In the genomic region with DNA sequence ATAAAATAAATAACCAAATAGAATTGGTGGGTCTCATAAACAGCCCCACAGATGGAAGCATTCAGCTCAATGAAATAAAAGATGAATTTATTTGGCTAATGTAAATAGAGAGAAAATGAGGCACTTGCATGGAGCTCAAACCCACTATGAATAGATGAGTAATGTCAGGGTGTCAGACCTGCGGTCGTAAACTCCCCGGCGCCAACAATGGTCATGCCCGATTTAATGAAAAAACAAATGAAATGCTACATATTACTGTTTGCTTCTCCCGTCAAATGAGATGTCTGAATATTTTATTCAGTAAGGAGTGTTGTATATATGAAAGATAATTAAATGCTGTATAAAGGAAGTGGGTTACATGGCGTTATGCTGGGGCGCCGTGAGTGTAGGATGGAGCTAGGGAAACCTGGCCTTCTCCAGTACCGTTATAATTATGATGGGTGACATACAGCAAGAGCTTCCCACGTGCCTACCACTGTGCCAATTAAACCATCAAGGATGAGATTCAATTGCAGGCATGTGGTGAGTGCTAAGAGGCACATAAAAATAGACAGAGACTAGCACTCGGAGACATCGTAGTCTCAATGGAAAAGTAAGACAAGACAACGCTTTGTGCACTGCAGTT, we compare ENCODE assay signal across 17 cellular contexts.
DNase-seq lines count a peak whose midpoint lies in the region; ATAC-seq and TF ChIP-seq lines count a peak whose summit lies in the region.
"Had no signal": no experiment of that assay in that cellular context is flagged by ENCODE, and none has a peak within 500 bp of the region (broad histone marks: within the 10 kb centered on the region; RNA-seq: fewer than 3 reads in every experiment).

No MANE protein-coding gene starts in this region.

- peak; percentile 38 for DNase-seq in DMS79 treated with DMSO at 0.1 percent for 48 hours (lab: John Stamatoyannopoulos, UW)
- no peak for DNase-seq in DMS79 (lab: John Stamatoyannopoulos, UW)
- DNase-seq in NCI-H1417 (lab: John Stamatoyannopoulos, UW): peak in 2 of 3 experiments; percentile 53 to 75
- peak; percentile 19 for DNase-seq in NCI-H774 (lab: John Stamatoyannopoulos, UW)
- peak; percentile 34 for DNase-seq in osteocyte (ENCODE audit: extremely low spot score, unreplicated experiment)
- DNase-seq in central memory CD4-positive, alpha-beta T cell: no peak
- DNase-seq in NK-92 (lab: John Stamatoyannopoulos, UW; ENCODE audit: unreplicated experiment): no peak
- DNase-seq: H9, MM.1S, NCI-H1436 treated with DMSO at 0.1 percent for 48 hours, NCI-H2081, NCI-H446 treated with DMSO at 0.1 percent for 48 hours, PC-9, SK-N-SH, T-helper 1 cell had no signal

- ATAC-seq in HG02970 (IDR thresholded peaks at IDR 0.05; ENCODE audit: low FRiP score, unreplicated experiment): no peak
- ATAC-seq: HepG2 had no signal

- no peak overlapping the region for H3K4me3 Mint-ChIP-seq in osteocyte (ENCODE audit: unreplicated experiment)
- H3K4me3 Mint-ChIP-seq: H9 had no signal

- peaks cover 14% of the 10 kb centered on the region for H3K4me1 Mint-ChIP-seq in osteocyte (ENCODE audit: unreplicated experiment)
- H3K4me1 Mint-ChIP-seq: H9 had no signal

- no peak overlapping the region for H3K27ac Mint-ChIP-seq in osteocyte (ENCODE audit: unreplicated experiment)
- H3K27ac Mint-ChIP-seq: H9 had no signal

- H3K36me3 Mint-ChIP-seq in osteocyte (ENCODE audit: unreplicated experiment): no peaks in the 10 kb centered on the region

- TF ChIP-seq CTCF in osteocyte (IDR thresholded peaks at IDR 0.05): no peak

- no peaks in the 10 kb centered on the region for H3K27me3 Mint-ChIP-seq in osteocyte (ENCODE audit: unreplicated experiment)

- H3K9me3 Mint-ChIP-seq in osteocyte (ENCODE audit: unreplicated experiment): peaks cover 26% of the 10 kb centered on the region

Comparison
In these comparisons a context has a peak if more than half of its experiments do, and no peak if none do; other contexts are left out.
1. DNase-seq: peak in DMS79 treated with DMSO at 0.1 percent for 48 hours (single experiment), NCI-H1417 (2 of 3), NCI-H774 (single experiment) and osteocyte (single experiment); none in DMS79 (single experiment), central memory CD4-positive, alpha-beta T cell (single experiment) and NK-92 (single experiment).